9 cellular contexts compared by ENCODE assay signal in genomic region chr10:87658858-87659555, GRCh38. TPM values are rescaled to one million over a fixed set of nuclear protein-coding genes. Genes with fewer than 3 reads are reported as not detected.
A peak's percentile ranks its signal among the peaks of the same experiment; 100 is the strongest.
DNase-seq lines count a peak whose midpoint lies in the region; ATAC-seq, FAIRE-seq and TF ChIP-seq lines count a peak whose summit lies in the region.
"Had no signal": no experiment of that assay in that cellular context is flagged by ENCODE, and none has a peak within 500 bp of the region (broad histone marks: within the 10 kb centered on the region; RNA-seq: fewer than 3 reads in every experiment).

No MANE protein-coding gene starts in this region.

- H4K20me1 ChIP-seq in OCI-LY1 (ENCODE audit: insufficient read depth, low read length) (no peaks in the 10 kb centered on the region), endothelial cell of umbilical vein (replicated peaks; ENCODE audit: control insufficient read depth, extremely low read depth, insufficient read depth, low read length) (no peaks in the 10 kb centered on the region)

- POLR2A ChIA-PET in endothelial cell of umbilical vein (lab: Charles Lee), result no interaction called here

- TF ChIP-seq POLR2A in endothelial cell of umbilical vein (IDR thresholded peaks at IDR 0.05; ENCODE audit: low read depth, low read length), result no peak

- H3K9me1 ChIP-seq in endothelial cell of umbilical vein (replicated peaks; ENCODE audit: control insufficient read depth, extremely low read depth, insufficient read depth, low read length), result no peaks in the 10 kb centered on the region

- dilution Hi-C loops in endothelial cell of umbilical vein (cut with MboI; ENCODE audit: extremely low pct_ligation_motif_present, low sequenced_read_pairs), result no loop called here

- no peaks in the 10 kb centered on the region for H3K9me3 Mint-ChIP-seq in osteocyte (ENCODE audit: unreplicated experiment)

- peak overlapping the region; percentile 79 for H3K27ac Mint-ChIP-seq in osteocyte (ENCODE audit: unreplicated experiment)

- H3K27ac ChIP-seq in OCI-LY1 (ENCODE audit: low read depth, low read length, poor library complexity, severe bottlenecking) (no peak overlapping the region), endothelial cell of umbilical vein (ENCODE audit: insufficient read depth, low read depth, low read length) (peak overlapping the region; percentile 71)

- CTCF ChIA-PET in endothelial cell of umbilical vein (lab: Charles Lee), result interaction anchor here (1.0 to 6.6 kb wide), 2 partner anchors 63 to 75 kb away, joined by 4 to 68 read pairs; no protein-coding TSS in a partner anchor

- H3K27me3 ChIP-seq in OCI-LY1 (ENCODE audit: insufficient read depth, low read length) (no peaks in the 10 kb centered on the region), endothelial cell of umbilical vein (ENCODE audit: control insufficient read depth in 2 of 2, insufficient read depth in 2 of 2, low read length in 2 of 2) (no peaks in the 10 kb centered on the region)

- intact Hi-C loops in endothelial cell of umbilical vein (cut with micrococcal nuclease), result no loop called here

- H3K4me2 ChIP-seq in OCI-LY1 (ENCODE audit: low read length) (peak overlapping the region; percentile 77), endothelial cell of umbilical vein (ENCODE audit: insufficient read depth, low read length) (peak overlapping the region; percentile 39)

- no peaks in the 10 kb centered on the region for H3F3A ChIP-seq in OCI-LY1 (ENCODE audit: insufficient read depth, low read length)

- H3K79me2 ChIP-seq in OCI-LY1 (ENCODE audit: insufficient read depth, low read length) (no peaks in the 10 kb centered on the region), endothelial cell of umbilical vein (ENCODE audit: control insufficient read depth, insufficient read depth, low read length) (peaks cover 37% of the 10 kb centered on the region)

- H3K36me3 Mint-ChIP-seq in osteocyte (ENCODE audit: unreplicated experiment), result no peaks in the 10 kb centered on the region

- no peak for TF ChIP-seq CTCF in OCI-LY1 (IDR thresholded peaks at IDR 0.05; ENCODE audit: low read length)
- TF ChIP-seq CTCF in endothelial cell of umbilical vein (IDR thresholded peaks at IDR 0.05; ENCODE audit: extremely low read depth in 1 of 2, insufficient read depth in 1 of 2, low read depth in 1 of 2, low read length in 2 of 2), result no peak
- TF ChIP-seq CTCF in osteocyte (IDR thresholded peaks at IDR 0.05), result no peak

- H3K9me2 ChIP-seq in OCI-LY1 (ENCODE audit: low read depth, low read length), result no peaks in the 10 kb centered on the region

- ATAC-seq in HG03025 (IDR thresholded peaks at IDR 0.05; ENCODE audit: low FRiP score, unreplicated experiment), result no peak

- no peak for FAIRE-seq in endothelial cell of umbilical vein (lab: Jason Lieb, UNC)

- H3K4me1 Mint-ChIP-seq in osteocyte (ENCODE audit: unreplicated experiment), result peaks cover 48% of the 10 kb centered on the region

- no peak overlapping the region for H2AFZ ChIP-seq in OCI-LY1 (ENCODE audit: low read length)
- H2AFZ ChIP-seq in endothelial cell of umbilical vein (ENCODE audit: low read depth, low read length), result peak overlapping the region; percentile 88

- no peaks in the 10 kb centered on the region for H3K27me3 Mint-ChIP-seq in osteocyte (ENCODE audit: unreplicated experiment)

- peak; percentile 74 for DNase-seq in ELF-1 (ENCODE audit: low read depth, low spot score)
- peak; percentile 36 for DNase-seq in endothelial cell of umbilical vein (ENCODE audit: low read depth, low spot score)
- DNase-seq in osteocyte (ENCODE audit: extremely low spot score, unreplicated experiment), result no peak
- DNase-seq in AG20443 (ENCODE audit: low spot score), result no peak
- no peak for DNase-seq in HPDE6-E6E7 (ENCODE audit: extremely low spot score)
- DNase-seq in NCI-H2107 treated with DMSO at 0.1 percent for 48 hours (lab: John Stamatoyannopoulos, UW; ENCODE audit: unreplicated experiment), result no peak
- DNase-seq: occipital lobe had no signal

- BruUV-seq in endothelial cell of umbilical vein (replicated peaks; lab: Mats Ljungman, UMichigan), result TSS peak; percentile 33

- H3K4me1 ChIP-seq in OCI-LY1 (ENCODE audit: insufficient read depth, low read length, severe bottlenecking) (peaks cover 9% of the 10 kb centered on the region), endothelial cell of umbilical vein (ENCODE audit: control insufficient read depth, extremely low read depth, insufficient read depth, low read length) (peaks cover 56% of the 10 kb centered on the region)

- H3K36me3 ChIP-seq in OCI-LY1 (ENCODE audit: insufficient read depth, low read length), result no peaks in the 10 kb centered on the region
- no peaks in the 10 kb centered on the region for H3K36me3 ChIP-seq in endothelial cell of umbilical vein (ENCODE audit: control insufficient read depth in 2 of 2, extremely low read depth in 1 of 2, insufficient read depth in 2 of 2, low read length in 2 of 2)

- H3K4me3 ChIP-seq in OCI-LY1 (ENCODE audit: low read depth, low read length, poor library complexity, severe bottlenecking) (peak overlapping the region; percentile 60), endothelial cell of umbilical vein (replicated peaks in 1 of 3; ENCODE audit: insufficient read depth in 1 of 3, low read depth in 1 of 3, low read length in 3 of 3) (peak overlapping the region in 2 of 3 experiments; percentile 20 to 95)

- H3K4me3 Mint-ChIP-seq in osteocyte (ENCODE audit: unreplicated experiment), result peak overlapping the region; percentile 81

- H3K9me3 ChIP-seq in OCI-LY1 (ENCODE audit: low read length) (no peaks in the 10 kb centered on the region), endothelial cell of umbilical vein (replicated peaks; ENCODE audit: control insufficient read depth, insufficient read depth, low read length) (no peaks in the 10 kb centered on the region)

- H3K9ac ChIP-seq in OCI-LY1 (ENCODE audit: low read length), result no peak overlapping the region
- H3K9ac ChIP-seq in endothelial cell of umbilical vein (replicated peaks; ENCODE audit: extremely low read depth, insufficient read depth, low read length), result peak overlapping the region; percentile 17

TF ChIP-seq in endothelial cell of umbilical vein, 7 proteins besides CTCF, POLR2A, EP300 and RAD21:
- no peak for TF ChIP-seq POLR2AphosphoS5 (IDR thresholded peaks at IDR 0.05; ENCODE audit: insufficient read depth, low read depth, low read length)
- TF ChIP-seq JUN (IDR thresholded peaks at IDR 0.05; ENCODE audit: borderline replicate concordance, insufficient read depth, insufficient read length, low read depth), result no peak
- no peak for TF ChIP-seq MYC (IDR thresholded peaks at IDR 0.05; ENCODE audit: low read depth, low read length)
- TF ChIP-seq EZH2 (IDR thresholded peaks at IDR 0.05; ENCODE audit: borderline replicate concordance, low read depth, low read length, severe bottlenecking), result no peak
- no peak for TF ChIP-seq FOS (IDR thresholded peaks at IDR 0.05; ENCODE audit: borderline replicate concordance, insufficient read depth, low read length)
- no peak for TF ChIP-seq GATA2 (IDR thresholded peaks at IDR 0.05; ENCODE audit: insufficient read depth, insufficient read length, low read depth, low read length)
- TF ChIP-seq MAX (IDR thresholded peaks at IDR 0.05; ENCODE audit: insufficient read depth, insufficient read length), result no peak

RNA-seq across cellular contexts. Expression of gene PAPSS2, which starts 0.7 kb away (rescaled TPM):
- total RNA-seq in endothelial cell of umbilical vein, result 82.6 and 93.2 TPM in 2 replicates
- polyA plus RNA-seq in endothelial cell of umbilical vein, result 20.2 and 27.9 TPM in 2 replicates
- 38.3 and 43.8 TPM in 2 replicates for polyA plus RNA-seq in endothelial cell of umbilical vein (2011; cell fraction: cytosol; rRNA removed)
- 32.8 and 39.4 TPM in 2 replicates for polyA plus RNA-seq in endothelial cell of umbilical vein (2011; cell fraction: nucleus; rRNA removed)
- 146 and 147 TPM in 2 replicates for polyA plus RNA-seq in endothelial cell of umbilical vein (2012)
- 45.3 and 50.5 TPM in 2 replicates for polyA minus RNA-seq in endothelial cell of umbilical vein
- 5.2 TPM for polyA minus RNA-seq in endothelial cell of umbilical vein (2011; cell fraction: cytosol; rRNA and poly(A)+ RNA removed)
- polyA minus RNA-seq in endothelial cell of umbilical vein (2011; cell fraction: nucleus; rRNA and poly(A)+ RNA removed), result 13.8 and 18.5 TPM in 2 replicates
- 18.5 and 21.9 TPM in 2 replicates for total RNA-seq in osteocyte

Comparison
In these comparisons a context has a peak if more than half of its experiments do, and no peak if none do; other contexts are left out.
1. DNase-seq: peak in ELF-1 (single experiment) and endothelial cell of umbilical vein (single experiment); none in osteocyte (single experiment), AG20443 (single experiment), HPDE6-E6E7 (single experiment) and NCI-H2107 treated with DMSO at 0.1 percent for 48 hours (single experiment).